Comparison of ENCODE assay signal across 18 cellular contexts in the genomic region with DNA sequence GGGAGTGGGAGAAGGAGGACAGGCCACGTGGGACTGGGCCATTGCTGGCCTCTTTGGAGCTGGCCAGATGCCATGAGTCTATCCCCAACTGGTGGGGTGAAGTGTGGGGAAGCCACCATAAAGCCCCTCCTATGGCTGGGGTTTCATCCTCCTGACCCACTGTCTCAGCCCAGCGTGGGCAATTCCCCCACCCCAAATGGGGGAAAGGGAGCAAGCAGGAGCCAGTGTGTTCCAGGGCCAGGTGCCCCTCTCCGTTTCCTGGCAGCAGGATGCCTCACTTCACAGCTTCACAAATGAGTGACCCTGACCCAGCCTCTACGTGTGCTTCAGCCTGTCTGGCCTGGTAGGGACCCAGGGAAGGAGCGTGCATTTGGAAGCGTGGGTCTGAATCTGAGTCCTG.
DNase-seq lines count a peak whose midpoint lies in the region; ATAC-seq and TF ChIP-seq lines count a peak whose summit lies in the region.
"Had no signal": no experiment of that assay in that cellular context is flagged by ENCODE, and none has a peak within 500 bp of the region (broad histone marks: within the 10 kb centered on the region; RNA-seq: fewer than 3 reads in every experiment).

No MANE protein-coding gene starts in this region.

- H3K9me3 ChIP-seq in colonic mucosa (no peaks in the 10 kb centered on the region), upper lobe of right lung (no peaks in the 10 kb centered on the region)
- H3K9me3 ChIP-seq: BLaER1, Caco-2, HAP-1 had no signal

- H3K27ac Mint-ChIP-seq in activated naive CD8-positive, alpha-beta T cell treated with anti-CD3 and anti-CD28 coated beads, Interleukin-2, amount 50 U/mL, for 24 hours: no peak overlapping the region
- H3K27ac Mint-ChIP-seq: CD8-positive, alpha-beta memory T cell had no signal

- no peaks in the 10 kb centered on the region for H3K4me1 Mint-ChIP-seq in activated naive CD8-positive, alpha-beta T cell treated with anti-CD3 and anti-CD28 coated beads, Interleukin-2, amount 50 U/mL, for 24 hours
- H3K4me1 Mint-ChIP-seq: CD8-positive, alpha-beta memory T cell had no signal

- no peak for ATAC-seq in upper lobe of right lung
- no peak for ATAC-seq in activated naive CD8-positive, alpha-beta T cell treated with anti-CD3 and anti-CD28 coated beads, Interleukin-2, amount 50 U/mL, for 24 hours
- ATAC-seq in HG03045 (IDR thresholded peaks at IDR 0.05; ENCODE audit: unreplicated experiment): no peak
- no peak for ATAC-seq in foreskin keratinocyte

- H3K4me3 Mint-ChIP-seq in activated naive CD8-positive, alpha-beta T cell treated with anti-CD3 and anti-CD28 coated beads, Interleukin-2, amount 50 U/mL, for 24 hours: no peak overlapping the region
- H3K4me3 Mint-ChIP-seq: CD8-positive, alpha-beta memory T cell had no signal

- no peak overlapping the region for H3K27ac ChIP-seq in colonic mucosa
- no peak overlapping the region for H3K27ac ChIP-seq in upper lobe of right lung
- no peak overlapping the region for H3K27ac ChIP-seq in foreskin keratinocyte
- H3K27ac ChIP-seq: BLaER1, HL-60 had no signal

- H3K36me3 ChIP-seq in colonic mucosa: no peaks in the 10 kb centered on the region
- H3K36me3 ChIP-seq in upper lobe of right lung: no peaks in the 10 kb centered on the region
- H3K36me3 ChIP-seq: BLaER1, HAP-1 had no signal

- intact Hi-C loops in colonic mucosa (cut with DNase I) (no loop called here), upper lobe of right lung (cut with DNase I) (no loop called here)

- H3K9me3 Mint-ChIP-seq in activated naive CD8-positive, alpha-beta T cell treated with anti-CD3 and anti-CD28 coated beads, Interleukin-2, amount 50 U/mL, for 24 hours: peaks cover 7% of the 10 kb centered on the region

- H3K36me3 Mint-ChIP-seq in activated naive CD8-positive, alpha-beta T cell treated with anti-CD3 and anti-CD28 coated beads, Interleukin-2, amount 50 U/mL, for 24 hours (ENCODE audit: low read depth): no peaks in the 10 kb centered on the region
- H3K36me3 Mint-ChIP-seq: CD8-positive, alpha-beta memory T cell had no signal

- H3K27me3 ChIP-seq in colonic mucosa (no peaks in the 10 kb centered on the region), upper lobe of right lung (no peaks in the 10 kb centered on the region), foreskin keratinocyte (no peaks in the 10 kb centered on the region)
- H3K27me3 ChIP-seq: BLaER1 had no signal

- peaks cover 2% of the 10 kb centered on the region for H3K27me3 Mint-ChIP-seq in activated naive CD8-positive, alpha-beta T cell treated with anti-CD3 and anti-CD28 coated beads, Interleukin-2, amount 50 U/mL, for 24 hours

- no peak overlapping the region for H3K9ac ChIP-seq in colonic mucosa (ENCODE audit: low read depth in 2 of 2, low read length in 2 of 2)
- H3K9ac ChIP-seq: BLaER1 had no signal

- no peaks in the 10 kb centered on the region for H3K4me1 ChIP-seq in colonic mucosa
- no peaks in the 10 kb centered on the region for H3K4me1 ChIP-seq in upper lobe of right lung
- no peaks in the 10 kb centered on the region for H3K4me1 ChIP-seq in foreskin keratinocyte
- H3K4me1 ChIP-seq: Caco-2, HAP-1 had no signal

- H3K4me3 ChIP-seq in colonic mucosa: no peak overlapping the region
- no peak overlapping the region for H3K4me3 ChIP-seq in upper lobe of right lung
- H3K4me3 ChIP-seq: BLaER1, HAP-1 had no signal

- TF ChIP-seq CTCF in colonic mucosa (IDR thresholded peaks at IDR 0.05): no peak
- TF ChIP-seq CTCF in upper lobe of right lung (IDR thresholded peaks at IDR 0.05): no peak
- TF ChIP-seq CTCF in foreskin keratinocyte (conservative IDR thresholded peaks at IDR 0.05): no peak

- DNase-seq in activated CD8-positive, alpha-beta memory T cell treated with anti-CD3 and anti-CD28 coated beads for 24 hours: peak; percentile 30
- no peak for DNase-seq in activated CD8-positive, alpha-beta memory T cell treated with anti-CD3 and anti-CD28 coated beads, Interleukin-2, amount 50 U/mL, for 4 hours
- DNase-seq in colonic mucosa: peak; percentile 6
- DNase-seq in left kidney (ENCODE audit: low read depth, low spot score): peak; percentile 52
- peak; percentile 31 for DNase-seq in upper lobe of right lung
- no peak for DNase-seq in activated naive CD8-positive, alpha-beta T cell treated with anti-CD3 and anti-CD28 coated beads, Interleukin-2, amount 50 U/mL, for 24 hours
- DNase-seq in foreskin keratinocyte: no peak
- DNase-seq: 8988T; AML-193; Caco-2; CD8-positive, alpha-beta memory T cell; DMS53; GF-D8; GOT3 had no signal

Comparison
In these comparisons a context has a peak if more than half of its experiments do, and no peak if none do; other contexts are left out.
1. DNase-seq: peak in activated CD8-positive, alpha-beta memory T cell treated with anti-CD3 and anti-CD28 coated beads for 24 hours (single experiment), colonic mucosa (single experiment), left kidney (single experiment) and upper lobe of right lung (single experiment); none in activated CD8-positive, alpha-beta memory T cell treated with anti-CD3 and anti-CD28 coated beads, Interleukin-2, amount 50 U/mL, for 4 hours (single experiment), activated naive CD8-positive, alpha-beta T cell treated with anti-CD3 and anti-CD28 coated beads, Interleukin-2, amount 50 U/mL, for 24 hours (single experiment) and foreskin keratinocyte (0 of 2).